Comparison of ENCODE assay signal across 1 cellular context in genomic region chr9:116278326-116278725, GRCh38.
TF ChIP-seq lines count a peak whose summit lies in the region.

No MANE protein-coding gene starts in this region.

TF ChIP-seq in H1, 55 proteins besides CTCF, POLR2A, EP300 and RAD21 (continued from another document):
- TF ChIP-seq CHD7 (IDR thresholded peaks at IDR 0.05; ENCODE audit: insufficient replicate concordance, low read length) = no peak
- TF ChIP-seq BRCA1 (IDR thresholded peaks at IDR 0.05; ENCODE audit: low read depth, low read length) = no peak
- TF ChIP-seq KDM5A (IDR thresholded peaks at IDR 0.05; ENCODE audit: low read length) = no peak
- no peak for TF ChIP-seq PHF8 (conservative IDR thresholded peaks at IDR 0.05; ENCODE audit: low read depth, low read length)
- TF ChIP-seq CTBP2 (IDR thresholded peaks at IDR 0.05; ENCODE audit: borderline replicate concordance, insufficient read depth, insufficient read length, low read length) = no peak
